Comparison of ENCODE assay signal across 8 cellular contexts in genomic region chr3:149812165-149812605, GRCh38. TPM values are rescaled to one million over a fixed set of nuclear protein-coding genes. Genes with fewer than 3 reads are reported as not detected.
DNase-seq lines count a peak whose midpoint lies in the region; ATAC-seq and TF ChIP-seq lines count a peak whose summit lies in the region.

No MANE protein-coding gene starts in this region.

- H3K9ac ChIP-seq in IMR-90 (ENCODE audit: low read depth, low read length): peak overlapping the region; percentile 56

- peaks cover 0 to 6% (median 3%) of the 10 kb centered on the region in 5 donors for H3K27me3 Mint-ChIP-seq in naive thymus-derived CD8-positive, alpha-beta T cell

- peaks cover 17% of the 10 kb centered on the region; the same call in 1 of the 2 replicates for H4K20me1 ChIP-seq in IMR-90 (ENCODE audit: insufficient read depth, low read length)

- H3K4me2 ChIP-seq in IMR-90 (ENCODE audit: low read depth, low read length): peak overlapping the region; percentile 73

- peak overlapping the region; percentile 34 for H3K14ac ChIP-seq in IMR-90 (replicated peaks; ENCODE audit: low read depth, low read length)

- H3K4me1 Mint-ChIP-seq in naive thymus-derived CD8-positive, alpha-beta T cell: peaks cover 28 to 50% (median 42%) of the 10 kb centered on the region in 4 donors

- H3K56ac ChIP-seq in IMR-90 (ENCODE audit: extremely low read depth, insufficient read depth, low read length): 0 out of 2 replicates have a peak overlapping the region, but pooled peaks have one; percentile 13

- no peak for TF ChIP-seq RAD21 in IMR-90 (IDR thresholded peaks at IDR 0.05; ENCODE audit: low read length)

- H3K79me1 ChIP-seq in IMR-90 (ENCODE audit: low read depth in 1 of 2, low read length in 2 of 2): peaks cover 0 to 37% of the 10 kb centered on the region in 2 experiments; a peak in 3 of 4 replicates

- peak overlapping the region; percentile 60 for H4K5ac ChIP-seq in IMR-90 (ENCODE audit: low read depth, low read length)

- H3K23ac ChIP-seq in IMR-90 (ENCODE audit: low read depth, low read length): peak overlapping the region; percentile 85

- no peaks in the 10 kb centered on the region for H3K36me3 Mint-ChIP-seq in naive thymus-derived CD8-positive, alpha-beta T cell

- no peaks in the 10 kb centered on the region for H3K4me1 ChIP-seq in IMR-90 (ENCODE audit: control insufficient read depth, insufficient read depth, low read length)

- H3K4me3 Mint-ChIP-seq in naive thymus-derived CD8-positive, alpha-beta T cell: peak overlapping the region; percentile 94 to 100 (median 99)

- TF ChIP-seq POLR2A in IMR-90 (IDR thresholded peaks at IDR 0.05; ENCODE audit: low read depth, low read length): no peak

- H2BK5ac ChIP-seq in IMR-90 (ENCODE audit: low read depth, low read length, poor library complexity, severe bottlenecking): peak overlapping the region; percentile 61

- in situ Hi-C loops in IMR-90 (cut with MboI; ENCODE audit: low sequenced_read_pairs): no loop called here

- TF ChIP-seq CTCF in AG04449 (IDR thresholded peaks at IDR 0.05; ENCODE audit: insufficient read depth, low read length, missing control alignments) (no peak), IMR-90 (conservative IDR thresholded peaks at IDR 0.05; ENCODE audit: low read depth, low read length) (no peak)

- no TSS peak for BruUV-seq in IMR-90 (replicated peaks; lab: Mats Ljungman, UMichigan)

- peak overlapping the region; percentile 90 for H3K4ac ChIP-seq in IMR-90 (ENCODE audit: low read depth, low read length)

- intact Hi-C loops in IMR-90 (cut with micrococcal nuclease): no loop called here

- no peaks in the 10 kb centered on the region for H3K36me3 ChIP-seq in IMR-90 (ENCODE audit: control insufficient read depth, insufficient read depth, low read length)

- H2BK20ac ChIP-seq in IMR-90 (ENCODE audit: low read depth, low read length): no peak overlapping the region

- ATAC-seq in IMR-90 (ENCODE audit: low read depth) (no peak), HG02571 (IDR thresholded peaks at IDR 0.05; ENCODE audit: unreplicated experiment) (no peak)
- no peak for ATAC-seq in naive thymus-derived CD8-positive, alpha-beta T cell

- POLR2A ChIA-PET in AG04449 (lab: Yijun Ruan, JAX): no interaction called here
- POLR2A ChIA-PET in IMR-90 (lab: Charles Lee; ENCODE audit: unreplicated experiment): no interaction called here
- POLR2A ChIA-PET in naive thymus-derived CD8-positive, alpha-beta T cell (lab: Charles Lee): interaction anchor here (1.0 to 2.4 kb wide), 4 partner anchors 55 to 682 kb away, joined by 3 to 11 read pairs (median 4); partner anchors contain the start of genes COMMD2, HPS3 and TSC22D2

- dilution Hi-C loops in IMR-90 (cut with HindIII; ENCODE audit: low sequenced_read_pairs, unreplicated experiment): no loop called here

- DNase-seq in AG04449 (ENCODE audit: low read depth, low spot score): no peak
- DNase-seq in IMR-90: no peak
- no peak for DNase-seq in naive thymus-derived CD8-positive, alpha-beta T cell
- no peak for DNase-seq in HUDEP-2 (lab: John Stamatoyannopoulos, UW; ENCODE audit: unreplicated experiment in 76 of 76)
- DNase-seq in stimulated activated CD4-positive, alpha-beta T cell treated with anti-CD3 and anti-CD28 coated beads, Interleukin-2, amount 100 ng/mL, for 48 hours: no peak
- DNase-seq in HuH-7 (ENCODE audit: low spot score): no peak

- no peaks in the 10 kb centered on the region for H3K9me3 Mint-ChIP-seq in naive thymus-derived CD8-positive, alpha-beta T cell

- peak overlapping the region; percentile 96 to 100 (median 99) for H3K27ac Mint-ChIP-seq in naive thymus-derived CD8-positive, alpha-beta T cell

- H2AFZ ChIP-seq in IMR-90 (replicated peaks; ENCODE audit: low read length, poor library complexity): peak overlapping the region; percentile 100

- H3K27me3 ChIP-seq in IMR-90 (ENCODE audit: control insufficient read depth, insufficient read depth, low read length): no peaks in the 10 kb centered on the region

- H2BK120ac ChIP-seq in IMR-90 (ENCODE audit: low read depth, low read length): peak overlapping the region; percentile 81

- H3K27ac ChIP-seq in IMR-90 (ENCODE audit: insufficient read depth, low read length) (peak overlapping the region; percentile 74), cingulate gyrus (ENCODE audit: low read depth, low read length) (peak overlapping the region; percentile 97)

- H4K91ac ChIP-seq in IMR-90 (ENCODE audit: insufficient read depth, low read depth, low read length): peak overlapping the region; percentile 71

- peak overlapping the region; percentile 76 to 98 for H4K8ac ChIP-seq in IMR-90 (ENCODE audit: low read depth in 2 of 2, low read length in 2 of 2)

- H3K4me3 ChIP-seq in AG04449 (ENCODE audit: low read depth, low read length) (peak overlapping the region; percentile 79), IMR-90 (ENCODE audit: insufficient read depth, low read depth, low read length) (peak overlapping the region; percentile 69)

- CTCF ChIA-PET in AG04449 (lab: Yijun Ruan, JAX): interaction anchor here (1.2 to 1.9 kb wide), 3 partner anchors 41 to 68 kb away, joined by 3 to 16 read pairs (median 10); no protein-coding TSS in a partner anchor
- CTCF ChIA-PET in IMR-90 (lab: Yijun Ruan, JAX): interaction anchor here (1.9 kb wide), 1 partner anchor 46 kb away, joined by 4 read pairs; no protein-coding TSS in a partner anchor

- no peaks in the 10 kb centered on the region for H3K9me3 ChIP-seq in IMR-90 (ENCODE audit: control insufficient read depth, insufficient read depth, low read length)

- peak overlapping the region; percentile 57; the same call in 2 of the 3 replicates for H2BK15ac ChIP-seq in IMR-90 (ENCODE audit: low read depth, low read length)

- no peaks in the 10 kb centered on the region for H3K9me1 ChIP-seq in IMR-90 (ENCODE audit: insufficient read depth, low read length)

- H3K18ac ChIP-seq in IMR-90 (ENCODE audit: low read depth, low read length): peak overlapping the region; percentile 19

- H2AK5ac ChIP-seq in IMR-90 (ENCODE audit: low read depth, low read length): no peak overlapping the region; the same call in 1 of the 2 replicates

- WGBS in IMR-90 (ENCODE audit: extremely low coverage in 2 of 2, insufficient read length in 1 of 2), 2 experiments: 6% methylated on average over 6 of the region's 13 CpGs; no CpG with 5 or more reads in 1 of the 2 experiments

- peak overlapping the region; percentile 77 for H2AK9ac ChIP-seq in IMR-90 (replicated peaks; ENCODE audit: low read depth, low read length, poor library complexity)

TF ChIP-seq in IMR-90, 13 proteins besides CTCF, POLR2A, EP300 and RAD21:
- TF ChIP-seq NFE2L2 (IDR thresholded peaks at IDR 0.05; ENCODE audit: low read depth, low read length): no peak
- TF ChIP-seq CHD1 (IDR thresholded peaks at IDR 0.05; ENCODE audit: low read depth, low read length): no peak
- TF ChIP-seq SMC3 (IDR thresholded peaks at IDR 0.05; ENCODE audit: low read depth, low read length): no peak
- TF ChIP-seq RFX5 (IDR thresholded peaks at IDR 0.05; ENCODE audit: low read depth, low read length): no peak
- TF ChIP-seq MAFK (IDR thresholded peaks at IDR 0.05; ENCODE audit: low read depth, low read length): no peak

RNA-seq across cellular contexts. Expression of gene RNF13, which starts 0.8 kb away (rescaled TPM):
- total RNA-seq in IMR-90 (2012; rRNA removed): 29.8 and 39.2 TPM in 2 replicates
- 9.3 and 12.8 TPM in 2 replicates for polyA plus RNA-seq in IMR-90 (2012; rRNA removed)
- 3.6 and 7.2 TPM in 2 replicates for polyA plus RNA-seq in IMR-90 (2012; cell fraction: cytosol; rRNA removed)
- 1.4 and 16.5 TPM in 2 replicates for polyA plus RNA-seq in IMR-90 (2012; cell fraction: nucleus; rRNA removed; ENCODE audit: low replicate concordance)
- total RNA-seq in naive thymus-derived CD8-positive, alpha-beta T cell: 10 to 100 TPM; 75.8 to 84.1 TPM
- polyA plus RNA-seq in naive thymus-derived CD8-positive, alpha-beta T cell: 100 to 1,000 TPM in 2 of 3 donors, 10 to 100 TPM in 1; 81.4 to 136 (median 132) TPM

RNA-seq across cellular contexts. Expression of gene ANKUB1, which starts 19.8 kb away (rescaled TPM):
- total RNA-seq in IMR-90 (2012; rRNA removed): not detected in 2 replicates
- not detected in 2 replicates for polyA plus RNA-seq in IMR-90 (2012; rRNA removed)
- not detected in 2 replicates for polyA plus RNA-seq in IMR-90 (2012; cell fraction: cytosol; rRNA removed)
- not detected in 2 replicates for polyA plus RNA-seq in IMR-90 (2012; cell fraction: nucleus; rRNA removed; ENCODE audit: low replicate concordance)
- not detected for total RNA-seq in naive thymus-derived CD8-positive, alpha-beta T cell
- polyA plus RNA-seq in naive thymus-derived CD8-positive, alpha-beta T cell: not detected

RNA-seq across cellular contexts. Expression of gene COMMD2, which starts 59.9 kb away (rescaled TPM):
- total RNA-seq in IMR-90 (2012; rRNA removed): 31.9 and 46.1 TPM in 2 replicates
- polyA plus RNA-seq in IMR-90 (2012; rRNA removed): 23.6 and 25.9 TPM in 2 replicates
- polyA plus RNA-seq in IMR-90 (2012; cell fraction: cytosol; rRNA removed): 6.3 and 8.4 TPM in 2 replicates
- 4.1 and 14.8 TPM in 2 replicates for polyA plus RNA-seq in IMR-90 (2012; cell fraction: nucleus; rRNA removed; ENCODE audit: low replicate concordance)
- total RNA-seq in naive thymus-derived CD8-positive, alpha-beta T cell: 10 to 100 TPM; 43.7 to 47.5 TPM
- polyA plus RNA-seq in naive thymus-derived CD8-positive, alpha-beta T cell: 10 to 100 TPM; 64.9 to 84.2 (median 69.1) TPM
